Comparison of ENCODE assay signal across 17 cellular contexts in genomic region chr4:40399578-40399977, GRCh38.
"Had no signal": no experiment of that assay in that cellular context is flagged by ENCODE, and none has a peak within 500 bp of the region (broad histone marks: within the 10 kb centered on the region; RNA-seq: fewer than 3 reads in every experiment).

No MANE protein-coding gene starts in this region.

- H3K4me1 ChIP-seq: colonic mucosa had no signal

- H3K36me3 ChIP-seq: colonic mucosa, neutrophil, spleen, tibial artery had no signal

- H3K27me3 ChIP-seq: colonic mucosa, neutrophil, spleen, tibial artery had no signal

- ATAC-seq: left lobe of liver, sciatic nerve had no signal

- H3K9me3 ChIP-seq: colonic mucosa, neutrophil, spleen, tibial artery had no signal

- DNase-seq: colonic mucosa; effector CD4-positive, alpha-beta T cell; endodermal cell; erythroblast; foreskin melanocyte; head of caudate nucleus; hypothalamus; kidney glomerular epithelial cell; posterior cingulate gyrus; spleen; stimulated activated CD4-positive, alpha-beta T cell treated with anti-CD3 and anti-CD28 coated beads, Interleukin-15, amount 100 ng/mL, for 24 hours; stimulated activated CD4-positive, alpha-beta T cell treated with anti-CD3 and anti-CD28 coated beads, Interleukin-1b, Interleukin-23, amount 100 ng/mL, for 48 hours; stimulated activated CD4-positive, alpha-beta T cell treated with anti-CD3 and anti-CD28 coated beads, Interleukin-4, amount 100 ng/mL, for 24 hours; tibial artery had no signal

- H3K4me3 ChIP-seq: colonic mucosa, spleen, tibial artery had no signal

- H3K27ac ChIP-seq: colonic mucosa, neutrophil, tibial artery had no signal
